ENCODE assay signal across 21 cellular contexts in the genomic region with DNA sequence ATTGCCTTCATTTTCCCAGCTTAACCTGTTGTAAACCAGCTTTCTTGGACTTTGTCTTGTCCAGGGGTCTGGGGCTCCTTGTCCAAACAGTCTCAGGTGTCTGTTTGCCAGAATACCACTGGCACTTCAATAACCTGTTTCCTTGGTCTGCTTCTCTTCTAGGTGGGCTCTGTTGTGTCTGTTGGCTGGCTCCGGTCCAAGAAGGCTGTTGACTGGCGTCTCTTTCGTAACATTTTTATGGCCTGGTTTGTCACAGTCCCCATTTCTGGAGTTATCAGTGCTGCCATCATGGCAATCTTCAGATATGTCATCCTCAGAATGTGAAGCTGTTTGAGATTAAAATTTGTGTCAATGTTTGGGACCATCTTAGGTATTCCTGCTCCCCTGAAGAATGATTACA. TPM values are rescaled to one million over a fixed set of nuclear protein-coding genes. Genes with fewer than 3 reads are reported as not detected.
A peak's percentile ranks its signal among the peaks of the same experiment; 100 is the strongest.
DNase-seq lines count a peak whose midpoint lies in the region; ATAC-seq and TF ChIP-seq lines count a peak whose summit lies in the region.
"Had no signal": no experiment of that assay in that cellular context is flagged by ENCODE, and none has a peak within 500 bp of the region (broad histone marks: within the 10 kb centered on the region; RNA-seq: fewer than 3 reads in every experiment).

No MANE protein-coding gene starts in this region.

- H3K4me1 ChIP-seq in psoas muscle (no peaks in the 10 kb centered on the region), colonic mucosa (no peaks in the 10 kb centered on the region)
- H3K4me1 ChIP-seq: SJCRH30 had no signal

- H3K27ac ChIP-seq in 22Rv1 (peak overlapping the region; percentile 62), psoas muscle (no peak overlapping the region), colonic mucosa (no peak overlapping the region)
- H3K27ac ChIP-seq: heart right ventricle, SJCRH30, thoracic aorta had no signal

- DNase-seq in CD14-positive monocyte (ENCODE audit: low spot score) (no peak), NCI-H2029 treated with DMSO at 0.1 percent for 48 hours (lab: John Stamatoyannopoulos, UW) (peak; percentile 50), psoas muscle (no peak), colonic mucosa (no peak)
- DNase-seq in central memory CD8-positive, alpha-beta T cell (ENCODE audit: low spot score in 2 of 2), result no peak
- DNase-seq: activated CD4-positive, CD25-positive, alpha-beta regulatory T cell treated with anti-CD3 and anti-CD28 coated beads, Interleukin-2, amount 50 U/mL, for 72 hours; activated CD8-positive, alpha-beta memory T cell treated with anti-CD3 and anti-CD28 coated beads, Interleukin-2, amount 50 U/mL, for 4 hours; activated naive CD8-positive, alpha-beta T cell treated with anti-CD3 and anti-CD28 coated beads, Interleukin-2, amount 10 ng/mL, durations not matched to agents 7 days and 5 days; AML-193; H7; heart right ventricle; NCI-H1694 treated with DMSO at 0.1 percent for 48 hours; nephron progenitor cell; OCI-M1; SJCRH30 had no signal

- H3K9ac ChIP-seq in colonic mucosa (ENCODE audit: low read depth in 2 of 2, low read length in 2 of 2), result no peak overlapping the region

- peaks cover 38% of the 10 kb centered on the region for H3K4me1 Mint-ChIP-seq in CD14-positive monocyte
- H3K4me1 Mint-ChIP-seq in central memory CD8-positive, alpha-beta T cell, result peaks cover 50% of the 10 kb centered on the region

- H3K27me3 ChIP-seq in psoas muscle (ENCODE audit: insufficient read depth in 3 of 3, low read length in 2 of 3) (no peaks in the 10 kb centered on the region), colonic mucosa (no peaks in the 10 kb centered on the region)
- H3K27me3 ChIP-seq: heart right ventricle, SJCRH30 had no signal

- TF ChIP-seq CTCF in 22Rv1 (IDR thresholded peaks at IDR 0.05) (no peak), CD14-positive monocyte (IDR thresholded peaks at IDR 0.05) (no peak), psoas muscle (IDR thresholded peaks at IDR 0.05) (no peak), colonic mucosa (IDR thresholded peaks at IDR 0.05) (no peak)

- no peaks in the 10 kb centered on the region for H3K9me3 Mint-ChIP-seq in CD14-positive monocyte
- H3K9me3 Mint-ChIP-seq in central memory CD8-positive, alpha-beta T cell, result no peaks in the 10 kb centered on the region
- H3K9me3 Mint-ChIP-seq: activated naive CD8-positive, alpha-beta T cell treated with anti-CD3 and anti-CD28 coated beads, Interleukin-2, amount 10 ng/mL, durations not matched to agents 7 days and 5 days; nephron progenitor cell had no signal

- H3K4me3 Mint-ChIP-seq in CD14-positive monocyte, result no peak overlapping the region
- no peak overlapping the region for H3K4me3 Mint-ChIP-seq in central memory CD8-positive, alpha-beta T cell
- H3K4me3 Mint-ChIP-seq: activated naive CD8-positive, alpha-beta T cell treated with anti-CD3 and anti-CD28 coated beads, Interleukin-2, amount 10 ng/mL, durations not matched to agents 7 days and 5 days; nephron progenitor cell had no signal

- H3K36me3 ChIP-seq in psoas muscle (ENCODE audit: insufficient read depth in 1 of 2, low read depth in 1 of 2) (peaks cover 20 to 76% of the 10 kb centered on the region in 2 donors), colonic mucosa (peaks cover 17% of the 10 kb centered on the region)

- no peaks in the 10 kb centered on the region for H3K27me3 Mint-ChIP-seq in CD14-positive monocyte (ENCODE audit: low read depth in 3 of 3)
- H3K27me3 Mint-ChIP-seq in central memory CD8-positive, alpha-beta T cell, result no peaks in the 10 kb centered on the region
- H3K27me3 Mint-ChIP-seq: activated naive CD8-positive, alpha-beta T cell treated with anti-CD3 and anti-CD28 coated beads, Interleukin-2, amount 10 ng/mL, durations not matched to agents 7 days and 5 days had no signal

- no peaks in the 10 kb centered on the region for H3K9me3 ChIP-seq in psoas muscle
- H3K9me3 ChIP-seq in colonic mucosa, result no peaks in the 10 kb centered on the region
- H3K9me3 ChIP-seq: heart right ventricle, SJCRH30, thoracic aorta had no signal

- ATAC-seq in central memory CD8-positive, alpha-beta T cell (replicated peaks; ENCODE audit: extremely low read depth, poor library complexity, severe bottlenecking), result no peak
- ATAC-seq in psoas muscle (no peak), GM21619 (IDR thresholded peaks at IDR 0.05; ENCODE audit: unreplicated experiment) (no peak), GM21526 (IDR thresholded peaks at IDR 0.05; ENCODE audit: low FRiP score, unreplicated experiment) (no peak)
- ATAC-seq: heart right ventricle had no signal

- H3K27ac Mint-ChIP-seq in CD14-positive monocyte, result peak overlapping the region in 6 of 7 donors; percentile 20 to 77 (median 39)
- H3K27ac Mint-ChIP-seq in central memory CD8-positive, alpha-beta T cell (ENCODE audit: low read depth), result peak overlapping the region; percentile 19
- H3K27ac Mint-ChIP-seq: activated naive CD8-positive, alpha-beta T cell treated with anti-CD3 and anti-CD28 coated beads, Interleukin-2, amount 10 ng/mL, durations not matched to agents 7 days and 5 days; nephron progenitor cell had no signal

- intact Hi-C loops in CD14-positive monocyte (cut with micrococcal nuclease), result no loop called here
- intact Hi-C loops in psoas muscle (cut with DNase I), result no loop called here
- intact Hi-C loops in colonic mucosa (cut with DNase I), result no loop called here

- peaks cover 80 to 88% of the 10 kb centered on the region in 2 donors for H3K36me3 Mint-ChIP-seq in CD14-positive monocyte
- peaks cover 76% of the 10 kb centered on the region for H3K36me3 Mint-ChIP-seq in central memory CD8-positive, alpha-beta T cell (ENCODE audit: insufficient read depth)

- H3K4me3 ChIP-seq in psoas muscle (no peak overlapping the region), colonic mucosa (no peak overlapping the region)
- H3K4me3 ChIP-seq: heart right ventricle, SJCRH30, thoracic aorta had no signal

- WGBS in psoas muscle, 3 donors, result 82 to 87% (median 83%) methylated on average over 3 of the region's 3 CpGs

RNA-seq across cellular contexts. Expression of a gene that starts 17.0 kb away (rescaled TPM):
- polyA plus RNA-seq in CD14-positive monocyte (10 to 100 TPM; 16.1 to 36.3 TPM), psoas muscle (10 to 100 TPM; 11.1 to 37.1 (median 16.0) TPM)
- total RNA-seq in psoas muscle (10 to 100 TPM; 11.8 to 23.6 (median 17.8) TPM), colonic mucosa (100 to 1,000 TPM in 1 of 2 donors, 10 to 100 TPM in 1; 50.9 to 119 TPM)

RNA-seq across cellular contexts. Expression of a gene that starts 58.1 kb away (rescaled TPM):
- polyA plus RNA-seq in CD14-positive monocyte, result not detected
- not detected for total RNA-seq in psoas muscle
- polyA plus RNA-seq in psoas muscle, result not detected
- total RNA-seq in colonic mucosa, result not detected
- total RNA-seq: activated naive CD8-positive, alpha-beta T cell treated with anti-CD3 and anti-CD28 coated beads, Interleukin-2, amount 10 ng/mL, durations not matched to agents 7 days and 5 days; H7; lung microvascular endothelial cell; NCI-H460; SJCRH30; thoracic aorta had no signal
- polyA plus RNA-seq: heart right ventricle had no signal
